In the genomic region with DNA sequence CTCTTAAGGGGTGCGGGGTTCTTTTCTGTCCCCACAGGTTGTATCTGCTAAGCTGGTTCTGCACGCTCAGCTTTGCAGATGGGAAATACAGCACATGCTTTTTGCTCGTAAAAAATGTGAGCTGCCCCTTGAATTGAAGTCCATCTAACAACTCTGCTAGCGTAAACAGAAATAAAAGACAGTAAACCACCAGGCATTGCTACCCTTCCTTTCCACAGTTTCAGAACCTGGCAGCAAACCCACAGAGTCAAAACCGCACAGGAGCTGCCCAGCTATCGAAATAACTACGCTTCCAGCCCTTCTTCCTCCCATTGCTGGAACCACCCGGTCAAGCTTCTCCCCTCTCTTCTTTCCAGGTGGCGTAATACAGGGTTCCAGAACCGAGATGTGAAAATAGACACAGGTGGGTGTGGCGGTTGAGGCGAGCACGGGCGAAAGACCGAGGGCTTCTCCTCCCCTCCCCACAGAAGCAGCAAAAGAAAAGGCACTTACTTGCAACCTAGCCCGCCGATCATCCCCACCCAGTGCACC, we compare ENCODE assay signal across 8 cellular contexts. TPM values are rescaled to one million over a fixed set of nuclear protein-coding genes. Genes with fewer than 3 reads are reported as not detected.
DNase-seq lines count a peak whose midpoint lies in the region; ATAC-seq and TF ChIP-seq lines count a peak whose summit lies in the region.

No MANE protein-coding gene starts in this region.

- H3K36me3 ChIP-seq in colonic mucosa (no peaks in the 10 kb centered on the region), muscle layer of colon (ENCODE audit: insufficient read depth, low read length) (no peaks in the 10 kb centered on the region)

- H3K9ac ChIP-seq in colonic mucosa (ENCODE audit: low read depth in 2 of 2, low read length in 2 of 2) (peak overlapping the region; percentile 13 to 31), muscle layer of colon (ENCODE audit: low read length) (no peak overlapping the region)

- CTCF ChIA-PET in AG04449 (lab: Yijun Ruan, JAX) (interaction anchor here (0.6 to 8.0 kb wide), 7 partner anchors 9 to 195 kb away, joined by 3 to 49 read pairs (median 3); no protein-coding TSS in a partner anchor), GM10248 (lab: Yijun Ruan, JAX) (interaction anchor here (2.1 kb wide), 1 partner anchor 15 kb away, joined by 7 read pairs; no protein-coding TSS in a partner anchor)

- in situ Hi-C loops in G401 (cut with HindIII; ENCODE audit: low sequenced_read_pairs): no loop called here

- POLR2A ChIA-PET in AG04449 (lab: Yijun Ruan, JAX): interaction anchor here (0.6 to 1.5 kb wide), 4 partner anchors 14 to 68 kb away, joined by 3 to 4 read pairs (median 3); no protein-coding TSS in a partner anchor
- POLR2A ChIA-PET in GM10248 (lab: Yijun Ruan, JAX): no interaction called here

- H3K9me3 ChIP-seq in colonic mucosa: no peaks in the 10 kb centered on the region
- no peaks in the 10 kb centered on the region for H3K9me3 ChIP-seq in muscle layer of colon (ENCODE audit: low read length)

- H3K4me3 ChIP-seq in AG04449 (ENCODE audit: low read depth, low read length) (peak overlapping the region; percentile 71), colonic mucosa (peak overlapping the region; percentile 50), muscle layer of colon (ENCODE audit: low read depth in 1 of 2, low read length in 2 of 2) (peak overlapping the region; percentile 65 to 78)

- TF ChIP-seq CTCF in AG04449 (IDR thresholded peaks at IDR 0.05; ENCODE audit: insufficient read depth, low read length, missing control alignments): no peak
- no peak for TF ChIP-seq CTCF in colonic mucosa (IDR thresholded peaks at IDR 0.05)
- TF ChIP-seq CTCF in GM10248 (IDR thresholded peaks at IDR 0.05; ENCODE audit: control extremely low read depth, extremely low read depth, low read depth, missing control alignments): no peak

- no peaks in the 10 kb centered on the region for H3K27me3 ChIP-seq in colonic mucosa
- H3K27me3 ChIP-seq in muscle layer of colon (ENCODE audit: control insufficient read depth in 1 of 2, insufficient read depth in 2 of 2, low read length in 2 of 2): no peaks in the 10 kb centered on the region

- H3K27ac ChIP-seq in colonic mucosa (peak overlapping the region; percentile 79), muscle layer of colon (ENCODE audit: low read depth, low read length) (peak overlapping the region; percentile 76)

- intact Hi-C loops in colonic mucosa (cut with DNase I): no loop called here

- DNase-seq in AG04449 (ENCODE audit: low read depth, low spot score): no peak
- peak; percentile 51 for DNase-seq in NCI-H128 (lab: John Stamatoyannopoulos, UW; ENCODE audit: unreplicated experiment)
- DNase-seq in colonic mucosa: peak; percentile 50
- DNase-seq in G401 (ENCODE audit: low spot score): no peak
- DNase-seq in NCI-H446 (lab: John Stamatoyannopoulos, UW): no peak
- no peak for DNase-seq in GM10248 (ENCODE audit: extremely low spot score)

- no peaks in the 10 kb centered on the region for H3K4me1 ChIP-seq in colonic mucosa
- H3K4me1 ChIP-seq in muscle layer of colon (ENCODE audit: insufficient read depth, low read length): peaks cover 9% of the 10 kb centered on the region

- ATAC-seq in GM18858 (IDR thresholded peaks at IDR 0.05; ENCODE audit: unreplicated experiment): peak; percentile 5

RNA-seq across cellular contexts. Expression of a gene that starts 0.5 kb away (rescaled TPM):
- 10 to 100 TPM in 1 of 2 donors, 1 to 10 TPM in 1; 6.4 to 12.0 TPM for total RNA-seq in colonic mucosa
- not detected in 2 replicates for total RNA-seq in G401 (2014; rRNA removed; shearing (Covaris generic))

Comparison
In these comparisons a context has a peak if more than half of its experiments do, and no peak if none do; other contexts are left out.
1. DNase-seq: peak in NCI-H128 (single experiment) and colonic mucosa (single experiment); none in AG04449 (single experiment), G401 (single experiment), NCI-H446 (0 of 2) and GM10248 (single experiment).
2. Peak in every context shown above with its lines, with median percentiles within 50 percentile points of each other: H3K4me3 ChIP-seq.